In the genomic region with DNA sequence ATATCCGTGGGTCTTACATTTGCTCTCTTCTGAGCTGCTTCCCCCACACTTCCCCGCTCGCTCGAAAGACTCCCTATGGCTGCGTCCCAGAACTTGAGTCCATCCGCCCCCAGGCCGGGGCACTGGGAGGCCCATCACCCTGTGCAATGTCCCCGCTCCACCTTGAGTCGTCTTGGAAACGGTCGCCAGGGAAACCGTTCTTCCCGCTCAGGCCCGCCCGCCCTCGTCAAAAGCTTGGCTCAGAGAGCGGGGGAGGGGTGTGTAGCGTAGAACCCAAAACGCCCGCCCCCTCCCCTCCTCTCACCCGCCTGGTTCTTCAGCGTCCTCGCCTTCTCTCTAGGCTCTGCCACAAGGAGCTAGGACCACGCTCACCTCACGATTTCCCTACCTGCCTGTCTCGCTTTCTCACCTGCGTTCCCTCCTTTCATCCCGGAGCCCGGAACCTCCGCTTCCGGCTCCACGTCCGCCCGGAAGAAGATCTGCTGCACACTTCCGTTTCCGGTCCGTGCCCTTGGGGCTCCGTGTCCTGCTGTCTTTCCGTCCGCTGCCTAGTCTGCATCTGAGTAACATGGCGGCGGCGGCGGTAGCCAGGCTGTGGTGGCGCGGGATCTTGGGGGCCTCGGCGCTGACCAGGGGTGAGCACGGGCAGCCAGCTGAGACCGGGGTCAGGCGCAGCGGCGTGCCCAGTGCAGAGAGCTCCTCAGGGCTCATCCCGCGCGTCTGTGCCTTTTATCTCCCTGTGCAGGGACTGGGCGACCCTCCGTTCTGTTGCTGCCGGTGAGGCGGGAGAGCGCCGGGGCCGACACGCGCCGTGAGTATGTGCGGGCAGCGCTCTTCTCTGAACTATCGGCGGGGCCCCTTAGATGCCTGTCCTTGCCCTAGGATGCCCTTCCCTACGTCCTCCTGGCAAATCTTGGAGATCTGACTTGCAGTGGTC, we compare ENCODE assay signal across 8 cellular contexts. TPM values are rescaled to one million over a fixed set of nuclear protein-coding genes. Genes with fewer than 3 reads are reported as not detected.
DNase-seq lines count a peak whose midpoint lies in the region; ATAC-seq and TF ChIP-seq lines count a peak whose summit lies in the region.

A gene (minus strand): TSS at position 447 of the 937 bp plus-strand sequence. CDS start 19 bp downstream, at position 428.
A gene (plus strand): TSS at position 551 of the 937 bp plus-strand sequence. CDS start 18 bp downstream, at position 569.

- peaks cover 38% of the 10 kb centered on the region for H3K4me1 Mint-ChIP-seq in activated B cell treated with CpG ODN at 0.5 μM for 24 hours

- H3K27ac ChIP-seq in caudate nucleus (ENCODE audit: low read depth, low read length) = peak within 1 kb of the TSS; percentile 96

- peak within 1 kb of the TSS; percentile 99 for H3K4me3 Mint-ChIP-seq in activated B cell treated with CpG ODN at 0.5 μM for 24 hours

- no peaks in the 10 kb centered on the region for H3K9me3 Mint-ChIP-seq in activated B cell treated with CpG ODN at 0.5 μM for 24 hours

- DNase-seq in AG09309 (ENCODE audit: low read depth) (peak; percentile 63), NCI-H345 (lab: John Stamatoyannopoulos, UW) (peak; percentile 88), activated B cell treated with CpG ODN at 0.5 μM for 24 hours (peak; percentile 90), caudate nucleus (lab: John Stamatoyannopoulos, UW) (peak in 60 of 61 donors; percentile 65 to 96 (median 88)), iris pigment epithelial cell (ENCODE audit: low read depth) (peak; percentile 89)
- peak; percentile 85 to 86 for DNase-seq in stimulated activated CD4-positive, alpha-beta T cell treated with anti-CD3 and anti-CD28 coated beads, Interleukin-12 subunit alpha, Interleukin-12 subunit beta, amount 100 ng/mL, for 24 hours (ENCODE audit: low read depth in 2 of 2)

- peaks cover 68% of the 10 kb centered on the region for H3K36me3 Mint-ChIP-seq in activated B cell treated with CpG ODN at 0.5 μM for 24 hours (ENCODE audit: low read depth)

- peak within 1 kb of the TSS; percentile 84 for H3K4me3 ChIP-seq in AG09309 (ENCODE audit: control insufficient read depth, low read depth, low read length)

- POLR2A ChIA-PET in activated B cell treated with CpG ODN at 0.5 μM for 24 hours (lab: Charles Lee) = interaction anchor here (0.6 to 5.6 kb wide), 14 partner anchors 9 to 363 kb away, joined by 3 to 56 read pairs (median 5); a partner anchor contains a TSS

- ATAC-seq in GM19025 (IDR thresholded peaks at IDR 0.05; ENCODE audit: low read depth, unreplicated experiment) (peak; percentile 92), HG03280 (IDR thresholded peaks at IDR 0.05; ENCODE audit: unreplicated experiment) (peak; percentile 90), activated B cell treated with CpG ODN at 0.5 μM for 24 hours (ENCODE audit: low read depth) (peak; percentile 93)

- H3K27ac Mint-ChIP-seq in activated B cell treated with CpG ODN at 0.5 μM for 24 hours = peak within 1 kb of the TSS; percentile 97

- TF ChIP-seq CTCF in AG09309 (IDR thresholded peaks at IDR 0.05; ENCODE audit: control insufficient read depth, insufficient read depth, low read depth, low read length, missing control alignments) (no peak), activated B cell treated with CpG ODN at 0.5 μM for 24 hours (IDR thresholded peaks at IDR 0.05) (no peak)

- intact Hi-C loops in activated B cell treated with CpG ODN at 0.5 μM for 24 hours (cut with micrococcal nuclease) = loop anchor here (1.0 to 2.0 kb wide), 8 partner anchors 13 to 532 kb away; a partner anchor contains a TSS

- CTCF ChIA-PET in activated B cell treated with CpG ODN at 0.5 μM for 24 hours (lab: Charles Lee) = no interaction called here

- H3K27me3 Mint-ChIP-seq in activated B cell treated with CpG ODN at 0.5 μM for 24 hours = no peaks in the 10 kb centered on the region

RNA-seq across cellular contexts. Expression of the first gene that starts in this region (rescaled TPM):
- total RNA-seq in activated B cell treated with CpG ODN at 0.5 μM for 24 hours = 19.5 and 20.4 TPM in 2 replicates

RNA-seq across cellular contexts. Expression of the second gene that starts in this region (rescaled TPM):
- total RNA-seq in activated B cell treated with CpG ODN at 0.5 μM for 24 hours = 95.9 and 102 TPM in 2 replicates

Comparison
In these comparisons a context has a peak if more than half of its experiments do, and no peak if none do; other contexts are left out.
1. Peak in every context shown above with its lines: DNase-seq, ATAC-seq, H3K4me3 ChIP-seq and H3K27ac ChIP-seq.